In genomic region chr12:42144424-42145196, GRCh38 we compare ENCODE assay signal across 8 cellular contexts. TPM values are rescaled to one million over a fixed set of nuclear protein-coding genes. Genes with fewer than 3 reads are reported as not detected.
A peak's percentile ranks its signal among the peaks of the same experiment; 100 is the strongest.
DNase-seq lines count a peak whose midpoint lies in the region; ATAC-seq, FAIRE-seq and TF ChIP-seq lines count a peak whose summit lies in the region.

GXYLT1 (minus strand) TSS chr12:42144874; CDS start chr12:42144646, 228 bp downstream.

- no peaks in the 10 kb centered on the region for H3K9me3 Mint-ChIP-seq in activated naive CD8-positive, alpha-beta T cell treated with anti-CD3 and anti-CD28 coated beads, Interleukin-2, amount 10 ng/mL, durations not matched to agents 7 days and 5 days

- peaks cover 9 to 15% (median 11%) of the 10 kb centered on the region in 3 donors for H3K4me1 ChIP-seq in pancreas
- H3K4me1 ChIP-seq in thyroid gland, result peaks cover 14 to 15% of the 10 kb centered on the region in 2 donors

- ATAC-seq in HG02610 (IDR thresholded peaks at IDR 0.05; ENCODE audit: unreplicated experiment) (peak; percentile 94), Right ventricle myocardium inferior (peak; percentile 99), pancreas (peak; percentile 96 to 99 (median 96))
- peak; percentile 92 for ATAC-seq in activated naive CD8-positive, alpha-beta T cell treated with anti-CD3 and anti-CD28 coated beads, Interleukin-2, amount 10 ng/mL, durations not matched to agents 7 days and 5 days (ENCODE audit: low read depth)

- FAIRE-seq in pancreas (lab: Jason Lieb, UNC), result no peak

- peaks cover 30% of the 10 kb centered on the region for H3K4me1 Mint-ChIP-seq in activated naive CD8-positive, alpha-beta T cell treated with anti-CD3 and anti-CD28 coated beads, Interleukin-2, amount 10 ng/mL, durations not matched to agents 7 days and 5 days

- 1 to 3% methylated on average over 46 to 104 of the region's 104 CpGs for WGBS in pancreas, 2 donors
- WGBS in thyroid gland, 2 donors, result 0% methylated on average over 9 to 21 of the region's 104 CpGs

- H3K4me3 Mint-ChIP-seq in activated naive CD8-positive, alpha-beta T cell treated with anti-CD3 and anti-CD28 coated beads, Interleukin-2, amount 10 ng/mL, durations not matched to agents 7 days and 5 days, result peak within 1 kb of the TSS; percentile 97

- no peaks in the 10 kb centered on the region for H3K36me3 Mint-ChIP-seq in activated naive CD8-positive, alpha-beta T cell treated with anti-CD3 and anti-CD28 coated beads, Interleukin-2, amount 10 ng/mL, durations not matched to agents 7 days and 5 days

- H3K9me3 ChIP-seq in pancreas (no peaks in the 10 kb centered on the region), thyroid gland (no peaks in the 10 kb centered on the region)

- H3K4me3 ChIP-seq in pancreas, result peak within 1 kb of the TSS; percentile 58 to 89 (median 78)
- peak within 1 kb of the TSS; percentile 33 to 76 (median 66) for H3K4me3 ChIP-seq in thyroid gland (replicated peaks in 1 of 3)

- POLR2A ChIA-PET in activated naive CD8-positive, alpha-beta T cell treated with anti-CD3 and anti-CD28 coated beads, Interleukin-2, amount 10 ng/mL, durations not matched to agents 7 days and 5 days (lab: Charles Lee), result interaction anchor here (0.6 to 1.6 kb wide), 4 partner anchors 25 to 140 kb away, joined by 3 to 8 read pairs (median 6); partner anchors contain the start of gene YAF2

- H3K27ac Mint-ChIP-seq in activated naive CD8-positive, alpha-beta T cell treated with anti-CD3 and anti-CD28 coated beads, Interleukin-2, amount 10 ng/mL, durations not matched to agents 7 days and 5 days, result peak within 1 kb of the TSS; percentile 84

- intact Hi-C loops in Right ventricle myocardium inferior (cut with DNase I), result loop anchor here (2.0 to 5.0 kb wide), 2 partner anchors 92 to 338 kb away; no protein-coding TSS in a partner anchor
- intact Hi-C loops in pancreas (cut with DNase I), result no loop called here
- intact Hi-C loops in thyroid gland (cut with DNase I), result loop anchor here (10.0 kb wide), 1 partner anchor 100 kb away; no protein-coding TSS in a partner anchor

- H3K27ac ChIP-seq in pancreas, result peak within 1 kb of the TSS; percentile 84 to 90 (median 86)
- H3K27ac ChIP-seq in thyroid gland, result peak within 1 kb of the TSS; percentile 40 to 84 (median 65)

- TF ChIP-seq POLR2A in thyroid gland (IDR thresholded peaks at IDR 0.05), result peak; percentile 34 to 97

- DNase-seq in GM10266 (ENCODE audit: extremely low spot score) (peak; percentile 95), NCI-H1092 treated with DMSO at 0.1 percent for 48 hours (lab: John Stamatoyannopoulos, UW) (peak; percentile 92), SKM-1 treated with dmso at 0.1 percent for 144 hours (lab: John Stamatoyannopoulos, UW; ENCODE audit: unreplicated experiment) (peak; percentile 66), Right ventricle myocardium inferior (ENCODE audit: missing footprints) (peak; percentile 96), pancreas (peak; percentile 91 to 96 (median 94)), thyroid gland (peak; percentile 92 to 94)
- peak; percentile 85 for DNase-seq in activated naive CD8-positive, alpha-beta T cell treated with anti-CD3 and anti-CD28 coated beads, Interleukin-2, amount 10 ng/mL, durations not matched to agents 7 days and 5 days

- no peak for TF ChIP-seq CTCF in GM10266 (IDR thresholded peaks at IDR 0.05; ENCODE audit: control insufficient read depth, insufficient read depth, low read depth, missing control alignments)
- no peak for TF ChIP-seq CTCF in pancreas (IDR thresholded peaks at IDR 0.05)
- peak in 1 of 6 experiments; percentile 2 for TF ChIP-seq CTCF in thyroid gland (IDR thresholded peaks at IDR 0.05)

- no peaks in the 10 kb centered on the region for H3K27me3 ChIP-seq in pancreas
- H3K27me3 ChIP-seq in thyroid gland, result no peaks in the 10 kb centered on the region

- H3K36me3 ChIP-seq in pancreas, result no peaks in the 10 kb centered on the region
- H3K36me3 ChIP-seq in thyroid gland, result no peaks in the 10 kb centered on the region

- peaks cover 9% of the 10 kb centered on the region for H3K27me3 Mint-ChIP-seq in activated naive CD8-positive, alpha-beta T cell treated with anti-CD3 and anti-CD28 coated beads, Interleukin-2, amount 10 ng/mL, durations not matched to agents 7 days and 5 days

RNA-seq across cellular contexts. Expression of gene GXYLT1, which starts in this region (rescaled TPM):
- total RNA-seq in activated naive CD8-positive, alpha-beta T cell treated with anti-CD3 and anti-CD28 coated beads, Interleukin-2, amount 10 ng/mL, durations not matched to agents 7 days and 5 days, result 1 to 10 TPM; 9.0 TPM
- total RNA-seq in Right ventricle myocardium inferior (4.8 TPM), pancreas (1 to 10 TPM; 3.2 to 7.2 (median 4.3) TPM), thyroid gland (10 to 100 TPM; 16.5 to 26.6 (median 20.6) TPM)
- 1 to 10 TPM in 1 of 2 donors, under 1 TPM in 1; 0.87 to 2.2 TPM for polyA plus RNA-seq in pancreas

Comparison
In these comparisons a context has a peak if more than half of its experiments do, and no peak if none do; other contexts are left out.
1. Peak in every context shown above with its lines: DNase-seq, ATAC-seq, H3K4me3 ChIP-seq and H3K27ac ChIP-seq.
2. intact Hi-C loops: an anchor here in Right ventricle myocardium inferior (2.0 to 5.0 kb wide) and thyroid gland (10.0 kb wide); none called in pancreas.